ENCODE assay signal across 20 cellular contexts in genomic region chr3:126113238-126113555, GRCh38.
"Had no signal": no experiment of that assay in that cellular context is flagged by ENCODE, and none has a peak within 500 bp of the region (broad histone marks: within the 10 kb centered on the region; RNA-seq: fewer than 3 reads in every experiment).

No MANE protein-coding gene starts in this region.

- H3K27ac ChIP-seq: ascending aorta, brain microvascular endothelial cell, hepatocyte, left ventricle myocardium inferior, WERI-Rb-1 had no signal

- H3K9me3 ChIP-seq: ascending aorta, left ventricle myocardium inferior had no signal

- H3K4me3 ChIP-seq: ascending aorta, hepatocyte, left ventricle myocardium inferior had no signal

- DNase-seq: activated CD4-positive, CD25-positive, alpha-beta regulatory T cell treated with anti-CD3 and anti-CD28 coated beads, Interleukin-2, amount 50 U/mL, for 72 hours; activated CD8-positive, alpha-beta memory T cell treated with anti-CD3 and anti-CD28 coated beads for 24 hours; activated CD8-positive, alpha-beta memory T cell treated with anti-CD3 and anti-CD28 coated beads, Interleukin-2, amount 50 U/mL, for 4 hours; activated gamma-delta T cell; activated T-cell treated with anti-CD3 and anti-CD28 coated beads, Interleukin-2, amount 50 U/mL, for 72 hours; brain microvascular endothelial cell; central memory CD4-positive, alpha-beta T cell; effector memory CD4-positive, alpha-beta T cell; foreskin melanocyte; left ventricle myocardium inferior; mammary epithelial cell; midbrain; occipital lobe; stimulated activated CD4-positive, alpha-beta T cell treated with anti-CD3 and anti-CD28 coated beads, Interleukin-4, amount 100 ng/mL, for 1 hour; stimulated activated naive CD4-positive, alpha-beta T cell had no signal

- H3K27me3 ChIP-seq: ascending aorta, brain microvascular endothelial cell, hepatocyte had no signal

- H3K36me3 ChIP-seq: brain microvascular endothelial cell, left ventricle myocardium inferior, WERI-Rb-1 had no signal

- H3K4me1 ChIP-seq: ascending aorta, left ventricle myocardium inferior had no signal

- ATAC-seq: esophagus mucosa, T-cell had no signal
